ENCODE assay signal across 8 cellular contexts in genomic region chrX:154436290-154436596, GRCh38. TPM values are rescaled to one million over a fixed set of nuclear protein-coding genes. Genes with fewer than 3 reads are reported as not detected.
A peak's percentile ranks its signal among the peaks of the same experiment; 100 is the strongest.
DNase-seq lines count a peak whose midpoint lies in the region; ATAC-seq and TF ChIP-seq lines count a peak whose summit lies in the region.

No MANE protein-coding gene starts in this region.

- TF ChIP-seq POLR2A in IMR-90 (IDR thresholded peaks at IDR 0.05; ENCODE audit: low read depth, low read length) = no peak

- peak overlapping the region; percentile 78; the same call in 1 of the 2 replicates for H3K23ac ChIP-seq in IMR-90 (ENCODE audit: low read depth, low read length)

- H4K91ac ChIP-seq in IMR-90 (ENCODE audit: insufficient read depth, low read depth, low read length) = no peak overlapping the region

- H3K27ac ChIP-seq in BLaER1 treated with 17β-estradiol and CSF1 and Interleukin-3, amounts not matched to agents 10 nM and 100 nM = peak overlapping the region in 9 of 11 experiments; percentile 40 to 72 (median 61); a peak in 16 of 22 replicates
- peak overlapping the region; percentile 80 for H3K27ac ChIP-seq in IMR-90 (ENCODE audit: insufficient read depth, low read length)

- peak overlapping the region; percentile 73 for H2BK5ac ChIP-seq in IMR-90 (ENCODE audit: low read depth, low read length, poor library complexity, severe bottlenecking)

- peaks cover 3 to 52% (median 31%) of the 10 kb centered on the region in 11 experiments; a peak in 16 of 22 replicates for H3K27me3 ChIP-seq in BLaER1 treated with 17β-estradiol and CSF1 and Interleukin-3, amounts not matched to agents 10 nM and 100 nM
- no peaks in the 10 kb centered on the region for H3K27me3 ChIP-seq in IMR-90 (ENCODE audit: control insufficient read depth, insufficient read depth, low read length)

- no peak overlapping the region for H3K18ac ChIP-seq in IMR-90 (ENCODE audit: low read depth, low read length)

- dilution Hi-C loops in IMR-90 (cut with HindIII; ENCODE audit: low sequenced_read_pairs, unreplicated experiment) = no loop called here

- in situ Hi-C loops in IMR-90 (cut with MboI; ENCODE audit: low sequenced_read_pairs) = no loop called here

- H3K79me1 ChIP-seq in IMR-90 (ENCODE audit: low read depth in 1 of 2, low read length in 2 of 2) = peaks cover 0 to 16% of the 10 kb centered on the region in 2 experiments; a peak in 1 of 4 replicates

- H2AK5ac ChIP-seq in IMR-90 (ENCODE audit: low read depth, low read length) = peak overlapping the region; percentile 67

- H3K56ac ChIP-seq in IMR-90 (ENCODE audit: extremely low read depth, insufficient read depth, low read length) = no peak overlapping the region

- H3K9me1 ChIP-seq in IMR-90 (ENCODE audit: insufficient read depth, low read length) = no peaks in the 10 kb centered on the region

- CTCF ChIA-PET in IMR-90 (lab: Yijun Ruan, JAX) = no interaction called here

- peak overlapping the region; percentile 89 for H2AFZ ChIP-seq in IMR-90 (replicated peaks; ENCODE audit: low read length, poor library complexity)

- peak overlapping the region; percentile 51 to 83 (median 70) for H3K4me2 ChIP-seq in BLaER1 treated with 17β-estradiol and CSF1 and Interleukin-3, amounts not matched to agents 10 nM and 100 nM
- peak overlapping the region; percentile 86 for H3K4me2 ChIP-seq in IMR-90 (ENCODE audit: low read depth, low read length)

- H3K4me3 ChIP-seq in BLaER1 treated with 17β-estradiol and CSF1 and Interleukin-3, amounts not matched to agents 10 nM and 100 nM = peak overlapping the region; percentile 32 to 62 (median 46); a peak in 17 of 20 replicates
- H3K4me3 ChIP-seq in IMR-90 (ENCODE audit: insufficient read depth, low read depth, low read length) = peak overlapping the region; percentile 46

- H3K9me3 ChIP-seq in BLaER1 treated with 17β-estradiol and CSF1 and Interleukin-3, amounts not matched to agents 10 nM and 100 nM (replicated peaks in 1 of 11) = peaks cover 0 to 29% (median 12%) of the 10 kb centered on the region in 11 experiments; a peak in 12 of 22 replicates
- H3K9me3 ChIP-seq in IMR-90 (ENCODE audit: control insufficient read depth, insufficient read depth, low read length) = no peaks in the 10 kb centered on the region

- H3K36me3 Mint-ChIP-seq in chondrocyte (ENCODE audit: low read depth) (peaks cover 6% of the 10 kb centered on the region), nephron (ENCODE audit: low read depth) (peaks cover 38% of the 10 kb centered on the region)

- H3K9me3 Mint-ChIP-seq in chondrocyte (ENCODE audit: low read depth) = peaks cover 5% of the 10 kb centered on the region
- H3K9me3 Mint-ChIP-seq in nephron = peaks cover 15% of the 10 kb centered on the region

- H2BK20ac ChIP-seq in IMR-90 (ENCODE audit: low read depth, low read length) = no peak overlapping the region

- DNase-seq in IMR-90 (no peak), chondrocyte (ENCODE audit: low spot score) (no peak), NCI-H1930 (lab: John Stamatoyannopoulos, UW) (no peak), NCI-H526 treated with DMSO at 0.1 percent for 48 hours (lab: John Stamatoyannopoulos, UW) (no peak), mucosa of gallbladder (ENCODE audit: low spot score) (no peak)

- no peak overlapping the region for H2BK15ac ChIP-seq in IMR-90 (ENCODE audit: low read depth, low read length)

- H4K8ac ChIP-seq in IMR-90 (ENCODE audit: low read depth in 2 of 2, low read length in 2 of 2) = peak overlapping the region; percentile 21 to 70; a peak in 1 of 4 replicates

- H4K20me1 ChIP-seq in BLaER1 treated with 17β-estradiol and CSF1 and Interleukin-3, amounts not matched to agents 10 nM and 100 nM = peaks cover 5 to 83% (median 52%) of the 10 kb centered on the region in 11 experiments; a peak in 19 of 22 replicates
- peaks cover 14% of the 10 kb centered on the region for H4K20me1 ChIP-seq in IMR-90 (ENCODE audit: insufficient read depth, low read length)

- BruUV-seq in IMR-90 (replicated peaks; lab: Mats Ljungman, UMichigan) = no TSS peak

- no peaks in the 10 kb centered on the region for H3K27me3 Mint-ChIP-seq in chondrocyte (ENCODE audit: low read depth)
- H3K27me3 Mint-ChIP-seq in nephron (ENCODE audit: low read depth) = no peaks in the 10 kb centered on the region

- H3K9ac ChIP-seq in BLaER1 treated with 17β-estradiol and CSF1 and Interleukin-3, amounts not matched to agents 10 nM and 100 nM = peak overlapping the region; percentile 33 to 79 (median 64); a peak in 18 of 22 replicates
- H3K9ac ChIP-seq in IMR-90 (ENCODE audit: low read depth, low read length) = peak overlapping the region; percentile 74

- H2AK9ac ChIP-seq in IMR-90 (replicated peaks; ENCODE audit: low read depth, low read length, poor library complexity) = peak overlapping the region; percentile 94

- 80% methylated on average over 1 of the region's 20 CpGs; no CpG with 5 or more reads in 1 of the 2 experiments for WGBS in IMR-90 (ENCODE audit: extremely low coverage in 2 of 2, insufficient read length in 1 of 2), 2 experiments

- ATAC-seq in IMR-90 (ENCODE audit: low read depth) = no peak
- no peak for ATAC-seq in GM18907 (IDR thresholded peaks at IDR 0.05; ENCODE audit: unreplicated experiment)

- TF ChIP-seq CTCF in IMR-90 (conservative IDR thresholded peaks at IDR 0.05; ENCODE audit: low read depth, low read length) (no peak), chondrocyte (IDR thresholded peaks at IDR 0.05) (no peak), nephron (IDR thresholded peaks at IDR 0.05; ENCODE audit: unreplicated experiment in 3 of 3) (no peak)

- H3K4me1 Mint-ChIP-seq in chondrocyte (ENCODE audit: low read depth) = peaks cover 13% of the 10 kb centered on the region
- H3K4me1 Mint-ChIP-seq in nephron = peaks cover 11% of the 10 kb centered on the region

- peak overlapping the region; percentile 71; the same call in 1 of the 2 replicates for H3K14ac ChIP-seq in IMR-90 (replicated peaks; ENCODE audit: low read depth, low read length)

- H3K27ac Mint-ChIP-seq in chondrocyte (ENCODE audit: unreplicated experiment) (peak overlapping the region; percentile 73), nephron (peak overlapping the region; percentile 72 to 85 (median 84))

- POLR2A ChIA-PET in IMR-90 (lab: Charles Lee; ENCODE audit: unreplicated experiment) = no interaction called here

- TF ChIP-seq RAD21 in IMR-90 (IDR thresholded peaks at IDR 0.05; ENCODE audit: low read length) = no peak

- no peak overlapping the region for H2BK120ac ChIP-seq in IMR-90 (ENCODE audit: low read depth, low read length)

- intact Hi-C loops in IMR-90 (cut with micrococcal nuclease) = no loop called here

- peak overlapping the region; percentile 77; the same call in 1 of the 2 replicates for H3K4ac ChIP-seq in IMR-90 (ENCODE audit: low read depth, low read length)

- peaks cover 13 to 47% (median 29%) of the 10 kb centered on the region in 10 experiments for H3K4me1 ChIP-seq in BLaER1 treated with 17β-estradiol and CSF1 and Interleukin-3, amounts not matched to agents 10 nM and 100 nM
- peaks cover 3% of the 10 kb centered on the region for H3K4me1 ChIP-seq in IMR-90 (ENCODE audit: control insufficient read depth, insufficient read depth, low read length)

- peak overlapping the region; percentile 60 for H3K4me3 Mint-ChIP-seq in chondrocyte (ENCODE audit: unreplicated experiment)
- peak overlapping the region; percentile 80 to 90 (median 83) for H3K4me3 Mint-ChIP-seq in nephron

- peak overlapping the region; percentile 12; the same call in 1 of the 2 replicates for H4K5ac ChIP-seq in IMR-90 (ENCODE audit: low read depth, low read length)

- peaks cover 22 to 72% (median 53%) of the 10 kb centered on the region in 11 experiments; a peak in 21 of 22 replicates for H3K36me3 ChIP-seq in BLaER1 treated with 17β-estradiol and CSF1 and Interleukin-3, amounts not matched to agents 10 nM and 100 nM
- H3K36me3 ChIP-seq in IMR-90 (ENCODE audit: control insufficient read depth, insufficient read depth, low read length) = peaks cover 44% of the 10 kb centered on the region

TF ChIP-seq in IMR-90, 13 proteins besides CTCF, POLR2A, EP300 and RAD21 (continues in another document):
- no peak for TF ChIP-seq MXI1 (IDR thresholded peaks at IDR 0.05; ENCODE audit: borderline replicate concordance, low read depth, low read length)

RNA-seq across cellular contexts. Expression of gene GDI1, which starts 0.7 kb away (rescaled TPM):
- total RNA-seq in IMR-90 (2012; rRNA removed) (113 and 117 TPM in 2 replicates), chondrocyte (147 to 159 TPM (median 152 TPM) in 3 replicates), mucosa of gallbladder (157 TPM)
- polyA plus RNA-seq in IMR-90 (2012; rRNA removed) = 291 and 331 TPM in 2 replicates
- 224 and 267 TPM in 2 replicates for polyA plus RNA-seq in IMR-90 (2012; cell fraction: cytosol; rRNA removed)
- polyA plus RNA-seq in IMR-90 (2012; cell fraction: nucleus; rRNA removed; ENCODE audit: low replicate concordance) = 1,267 and 1,634 TPM in 2 replicates

RNA-seq across cellular contexts. Expression of gene FAM50A, which starts 7.7 kb away (rescaled TPM):
- total RNA-seq in IMR-90 (2012; rRNA removed) = 46.4 and 65.5 TPM in 2 replicates
- polyA plus RNA-seq in IMR-90 (2012; rRNA removed) = 107 and 119 TPM in 2 replicates
- polyA plus RNA-seq in IMR-90 (2012; cell fraction: cytosol; rRNA removed) = 71.0 and 81.8 TPM in 2 replicates
- polyA plus RNA-seq in IMR-90 (2012; cell fraction: nucleus; rRNA removed; ENCODE audit: low replicate concordance) = 263 and 335 TPM in 2 replicates
- 98.3 to 108 TPM (median 106 TPM) in 3 replicates for total RNA-seq in chondrocyte
- total RNA-seq in mucosa of gallbladder = 71.3 TPM

RNA-seq across cellular contexts. Expression of gene ATP6AP1, which starts 7.8 kb away (rescaled TPM):
- total RNA-seq in IMR-90 (2012; rRNA removed) (13.8 and 13.9 TPM in 2 replicates), chondrocyte (132 to 139 TPM (median 136 TPM) in 3 replicates), mucosa of gallbladder (108 TPM)
- polyA plus RNA-seq in IMR-90 (2012; rRNA removed) = 96.7 and 98.4 TPM in 2 replicates
- 122 and 145 TPM in 2 replicates for polyA plus RNA-seq in IMR-90 (2012; cell fraction: cytosol; rRNA removed)
- 57.9 and 117 TPM in 2 replicates for polyA plus RNA-seq in IMR-90 (2012; cell fraction: nucleus; rRNA removed; ENCODE audit: low replicate concordance)

RNA-seq across cellular contexts. Expression of gene PLXNA3, which starts 21.8 kb away (rescaled TPM):
- total RNA-seq in IMR-90 (2012; rRNA removed) (4.3 and 8.1 TPM in 2 replicates), chondrocyte (187 to 212 TPM (median 205 TPM) in 3 replicates), mucosa of gallbladder (75.6 TPM)
- polyA plus RNA-seq in IMR-90 (2012; rRNA removed) = 111 and 126 TPM in 2 replicates
- polyA plus RNA-seq in IMR-90 (2012; cell fraction: cytosol; rRNA removed) = 12.8 and 52.2 TPM in 2 replicates
- polyA plus RNA-seq in IMR-90 (2012; cell fraction: nucleus; rRNA removed; ENCODE audit: low replicate concordance) = 469 and 902 TPM in 2 replicates

RNA-seq across cellular contexts. Expression of gene TAFAZZIN, which starts 24.9 kb away (rescaled TPM):
- total RNA-seq in IMR-90 (2012; rRNA removed) (4.4 and 4.8 TPM in 2 replicates), chondrocyte (33.4 to 39.1 TPM (median 38.7 TPM) in 3 replicates), mucosa of gallbladder (49.8 TPM)
- 24.4 and 26.6 TPM in 2 replicates for polyA plus RNA-seq in IMR-90 (2012; rRNA removed)
- polyA plus RNA-seq in IMR-90 (2012; cell fraction: cytosol; rRNA removed) = 11.7 and 12.2 TPM in 2 replicates
- polyA plus RNA-seq in IMR-90 (2012; cell fraction: nucleus; rRNA removed; ENCODE audit: low replicate concordance) = 146 and 212 TPM in 2 replicates
